Comparison of ENCODE assay signal across 8 cellular contexts in genomic region chr20:57092112-57092899, GRCh38.
A peak's percentile ranks its signal among the peaks of the same experiment; 100 is the strongest.
DNase-seq lines count a peak whose midpoint lies in the region; ATAC-seq and TF ChIP-seq lines count a peak whose summit lies in the region.

No MANE protein-coding gene starts in this region.

- H3K27ac Mint-ChIP-seq in CD4-positive, CD25-positive, alpha-beta regulatory T cell = no peak overlapping the region
- H3K27ac Mint-ChIP-seq in activated CD4-positive, alpha-beta T cell treated with anti-CD3 and anti-CD28 coated beads for 36 hours = no peak overlapping the region

- CTCF ChIA-PET in activated CD4-positive, alpha-beta T cell treated with anti-CD3 and anti-CD28 coated beads for 36 hours (lab: Charles Lee) = interaction anchor here (1.0 to 1.7 kb wide), 5 partner anchors 241 to 267 kb away, joined by 3 to 14 read pairs (median 3); no protein-coding TSS in a partner anchor

- no peaks in the 10 kb centered on the region for H3K4me1 ChIP-seq in CD4-positive, CD25-positive, alpha-beta regulatory T cell (ENCODE audit: control insufficient read depth, insufficient read depth, low read length, poor library complexity, severe bottlenecking)
- H3K4me1 ChIP-seq in colonic mucosa (no peaks in the 10 kb centered on the region), lung (ENCODE audit: control insufficient read depth in 2 of 2, insufficient read depth in 2 of 2, low read length in 2 of 2) (no peaks in the 10 kb centered on the region)

- no peak overlapping the region for H3K27ac ChIP-seq in CD4-positive, CD25-positive, alpha-beta regulatory T cell (ENCODE audit: insufficient read depth, low read length, poor library complexity, severe bottlenecking)
- H3K27ac ChIP-seq in colonic mucosa (no peak overlapping the region), lung (ENCODE audit: low read depth in 1 of 2, low read length in 1 of 2) (no peak overlapping the region)

- peak in 1 of 2 donors; percentile 41 for ATAC-seq in CD4-positive, CD25-positive, alpha-beta regulatory T cell (ENCODE audit: low read depth in 2 of 2)
- ATAC-seq in GM21447 (IDR thresholded peaks at IDR 0.05; ENCODE audit: unreplicated experiment) = peak; percentile 55
- peak; percentile 71 for ATAC-seq in activated CD4-positive, alpha-beta T cell treated with anti-CD3 and anti-CD28 coated beads for 36 hours
- ATAC-seq in lung (ENCODE audit: insufficient read depth, low FRiP score) = peak; percentile 63

- H3K36me3 ChIP-seq in CD4-positive, CD25-positive, alpha-beta regulatory T cell (ENCODE audit: control insufficient read depth, insufficient read depth, low read length) = no peaks in the 10 kb centered on the region
- H3K36me3 ChIP-seq in colonic mucosa (no peaks in the 10 kb centered on the region), lung (ENCODE audit: control insufficient read depth in 2 of 2, insufficient read depth in 2 of 2, low read length in 2 of 2) (no peaks in the 10 kb centered on the region)

- intact Hi-C loops in activated CD4-positive, alpha-beta T cell treated with anti-CD3 and anti-CD28 coated beads for 36 hours (cut with DNase I, micrococcal nuclease) = loop anchor here (1.0 to 2.0 kb wide), 3 partner anchors 254 to 502 kb away; no protein-coding TSS in a partner anchor
- intact Hi-C loops in colonic mucosa (cut with DNase I) = no loop called here

- peaks cover 0 to 2% (median 0%) of the 10 kb centered on the region in 7 donors for H3K9me3 Mint-ChIP-seq in CD4-positive, CD25-positive, alpha-beta regulatory T cell
- no peaks in the 10 kb centered on the region for H3K9me3 Mint-ChIP-seq in activated CD4-positive, alpha-beta T cell treated with anti-CD3 and anti-CD28 coated beads for 36 hours (ENCODE audit: low read depth)

- H3K27me3 Mint-ChIP-seq in CD4-positive, CD25-positive, alpha-beta regulatory T cell = peaks cover 4% of the 10 kb centered on the region
- peaks cover 14% of the 10 kb centered on the region for H3K27me3 Mint-ChIP-seq in activated CD4-positive, alpha-beta T cell treated with anti-CD3 and anti-CD28 coated beads for 36 hours

- WGBS in lung, 2 donors = 22 to 25% methylated on average over 34 of the region's 34 CpGs

- no peaks in the 10 kb centered on the region for H3K36me3 Mint-ChIP-seq in CD4-positive, CD25-positive, alpha-beta regulatory T cell
- H3K36me3 Mint-ChIP-seq in activated CD4-positive, alpha-beta T cell treated with anti-CD3 and anti-CD28 coated beads for 36 hours (ENCODE audit: low read depth) = no peaks in the 10 kb centered on the region

- DNase-seq in CD4-positive, CD25-positive, alpha-beta regulatory T cell = peak in 2 of 3 donors; percentile 33 to 59
- DNase-seq in NCI-H2171 treated with DMSO at 0.1 percent for 48 hours (lab: John Stamatoyannopoulos, UW) (peak; percentile 30), colonic mucosa (peak; percentile 42), lung (ENCODE audit: low spot score) (peak; percentile 53), epidermal melanocyte (ENCODE audit: insufficient read length, low spot score) (no peak)
- DNase-seq in activated CD4-positive, alpha-beta T cell treated with anti-CD3 and anti-CD28 coated beads for 36 hours = peak; percentile 84
- DNase-seq in stimulated activated CD8-positive, alpha-beta memory T cell treated with anti-CD3 and anti-CD28 coated beads, Interleukin-7, amount 100 ng/mL, for 4 hours (ENCODE audit: low read depth in 2 of 2) = peak; percentile 1 to 15

- POLR2A ChIA-PET in activated CD4-positive, alpha-beta T cell treated with anti-CD3 and anti-CD28 coated beads for 36 hours (lab: Charles Lee) = no interaction called here

- peaks cover 0 to 9% (median 1%) of the 10 kb centered on the region in 4 donors for H3K4me1 Mint-ChIP-seq in CD4-positive, CD25-positive, alpha-beta regulatory T cell
- H3K4me1 Mint-ChIP-seq in activated CD4-positive, alpha-beta T cell treated with anti-CD3 and anti-CD28 coated beads for 36 hours = peaks cover 15% of the 10 kb centered on the region

- no peaks in the 10 kb centered on the region for H3K27me3 ChIP-seq in CD4-positive, CD25-positive, alpha-beta regulatory T cell (ENCODE audit: control insufficient read depth, insufficient read depth, low read length)
- H3K27me3 ChIP-seq in colonic mucosa (no peaks in the 10 kb centered on the region), lung (ENCODE audit: control insufficient read depth, insufficient read depth) (no peaks in the 10 kb centered on the region)

- H3K9ac ChIP-seq in colonic mucosa (ENCODE audit: low read depth in 2 of 2, low read length in 2 of 2) = no peak overlapping the region

- peak; percentile 77 for TF ChIP-seq CTCF in colonic mucosa (IDR thresholded peaks at IDR 0.05)
- peak; percentile 35 for TF ChIP-seq CTCF in lung (IDR thresholded peaks at IDR 0.05; ENCODE audit: control extremely low read depth, extremely low read depth)

- H3K9me3 ChIP-seq in CD4-positive, CD25-positive, alpha-beta regulatory T cell (ENCODE audit: control insufficient read depth in 2 of 2, low read length in 2 of 2) = no peaks in the 10 kb centered on the region
- no peaks in the 10 kb centered on the region for H3K9me3 ChIP-seq in colonic mucosa
- H3K9me3 ChIP-seq in lung (ENCODE audit: control insufficient read depth in 2 of 2, insufficient read depth in 1 of 2, low read length in 1 of 2) = peaks cover 0 to 2% of the 10 kb centered on the region in 2 donors

- H3K4me3 Mint-ChIP-seq in CD4-positive, CD25-positive, alpha-beta regulatory T cell = no peak overlapping the region
- no peak overlapping the region for H3K4me3 Mint-ChIP-seq in activated CD4-positive, alpha-beta T cell treated with anti-CD3 and anti-CD28 coated beads for 36 hours

- H3K4me3 ChIP-seq in CD4-positive, CD25-positive, alpha-beta regulatory T cell (ENCODE audit: low read depth, low read length) = no peak overlapping the region
- H3K4me3 ChIP-seq in colonic mucosa (no peak overlapping the region), lung (no peak overlapping the region)
